In the genomic region with DNA sequence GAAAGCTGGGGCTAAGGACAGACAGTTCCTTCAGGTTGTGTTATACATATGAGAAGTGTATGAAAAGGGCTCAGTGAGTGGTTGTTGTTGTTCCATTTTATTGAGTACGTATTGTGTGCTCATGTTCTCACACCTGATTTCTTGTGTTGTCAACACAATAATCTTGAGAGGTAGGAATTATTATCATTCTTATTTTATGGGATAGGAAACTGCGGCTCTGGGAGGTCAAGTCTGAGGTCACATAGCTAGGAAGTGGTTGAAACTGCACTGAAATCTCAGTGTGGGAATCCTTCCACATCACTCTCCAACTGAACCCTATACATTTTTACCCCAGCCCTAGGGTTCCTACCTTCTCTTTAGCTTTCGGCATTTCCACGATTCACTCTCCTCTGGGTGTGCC, we compare ENCODE assay signal across 18 cellular contexts.
A peak's percentile ranks its signal among the peaks of the same experiment; 100 is the strongest.
DNase-seq lines count a peak whose midpoint lies in the region; ATAC-seq lines count a peak whose summit lies in the region.
"Had no signal": no experiment of that assay in that cellular context is flagged by ENCODE, and none has a peak within 500 bp of the region (broad histone marks: within the 10 kb centered on the region; RNA-seq: fewer than 3 reads in every experiment).

No MANE protein-coding gene starts in this region.

- no peaks in the 10 kb centered on the region for H3K9me3 ChIP-seq in CD4-positive, CD25-positive, alpha-beta regulatory T cell (ENCODE audit: control insufficient read depth in 2 of 2, low read length in 2 of 2)
- H3K9me3 ChIP-seq in naive thymus-derived CD4-positive, alpha-beta T cell (ENCODE audit: control insufficient read depth in 2 of 3, low read length in 3 of 3): no peaks in the 10 kb centered on the region
- peaks cover 6% of the 10 kb centered on the region for H3K9me3 ChIP-seq in trophoblast cell (ENCODE audit: insufficient read depth, low read depth, low read length)
- H3K9me3 ChIP-seq: esophagus muscularis mucosa, Peyer's patch, thyroid gland had no signal

- no peak for ATAC-seq in CD4-positive, CD25-positive, alpha-beta regulatory T cell (ENCODE audit: low read depth in 2 of 2)
- no peak for ATAC-seq in naive thymus-derived CD4-positive, alpha-beta T cell

- H2BK12ac ChIP-seq in trophoblast cell (ENCODE audit: low read length): no peak overlapping the region

- no peak overlapping the region for H3K4me3 ChIP-seq in CD4-positive, CD25-positive, alpha-beta regulatory T cell (ENCODE audit: low read depth, low read length)
- H3K4me3 ChIP-seq in naive thymus-derived CD4-positive, alpha-beta T cell (ENCODE audit: low read length): no peak overlapping the region
- no peak overlapping the region for H3K4me3 ChIP-seq in trophoblast cell (ENCODE audit: low read depth, low read length)
- H3K4me3 ChIP-seq: esophagus muscularis mucosa, Peyer's patch, SK-N-MC, thyroid gland had no signal

- no peak overlapping the region for H2AK5ac ChIP-seq in trophoblast cell (ENCODE audit: low read length)

- no peak overlapping the region for H2BK5ac ChIP-seq in trophoblast cell (ENCODE audit: low read depth, low read length, poor library complexity)

- H3K4me1 ChIP-seq in CD4-positive, CD25-positive, alpha-beta regulatory T cell (ENCODE audit: control insufficient read depth, insufficient read depth, low read length, poor library complexity, severe bottlenecking): peaks cover 28% of the 10 kb centered on the region
- H3K4me1 ChIP-seq in naive thymus-derived CD4-positive, alpha-beta T cell (ENCODE audit: control insufficient read depth in 2 of 2, insufficient read depth in 2 of 2, low read length in 2 of 2): peaks cover 31 to 36% of the 10 kb centered on the region in 2 donors
- peaks cover 2 to 5% of the 10 kb centered on the region in 2 experiments for H3K4me1 ChIP-seq in trophoblast cell (ENCODE audit: control insufficient read depth in 1 of 2, insufficient read depth in 2 of 2, low read length in 2 of 2)

- no peaks in the 10 kb centered on the region for H3K27me3 Mint-ChIP-seq in CD4-positive, CD25-positive, alpha-beta regulatory T cell
- H3K27me3 Mint-ChIP-seq in activated T-helper 1 cell treated with anti-CD3 and anti-CD28 coated beads, Interleukin-12 subunit alpha, Interleukin-12 subunit beta, Interleukin-2, Interleukin-4 antibody, amounts not matched to agents 30 ng/mL and 10 ng/mL and 1 ng/mL, durations not matched to agents 14 hours and 24 hours and 36 hours (ENCODE audit: insufficient read depth): no peaks in the 10 kb centered on the region
- H3K27me3 Mint-ChIP-seq in naive thymus-derived CD4-positive, alpha-beta T cell: no peaks in the 10 kb centered on the region

- intact Hi-C loops in activated T-helper 1 cell treated with anti-CD3 and anti-CD28 coated beads, Interleukin-12 subunit alpha, Interleukin-12 subunit beta, Interleukin-2, Interleukin-4 antibody, amounts not matched to agents 30 ng/mL and 10 ng/mL and 1 ng/mL, durations not matched to agents 14 hours and 24 hours and 36 hours (cut with micrococcal nuclease): no loop called here
- intact Hi-C loops in naive thymus-derived CD4-positive, alpha-beta T cell (cut with micrococcal nuclease): no loop called here

- no peaks in the 10 kb centered on the region for H3K9me3 Mint-ChIP-seq in CD4-positive, CD25-positive, alpha-beta regulatory T cell
- H3K9me3 Mint-ChIP-seq in activated T-helper 1 cell treated with anti-CD3 and anti-CD28 coated beads, Interleukin-12 subunit alpha, Interleukin-12 subunit beta, Interleukin-2, Interleukin-4 antibody, amounts not matched to agents 30 ng/mL and 10 ng/mL and 1 ng/mL, durations not matched to agents 14 hours and 24 hours and 36 hours: no peaks in the 10 kb centered on the region
- peaks cover 0 to 2% (median 0%) of the 10 kb centered on the region in 11 donors for H3K9me3 Mint-ChIP-seq in naive thymus-derived CD4-positive, alpha-beta T cell
- H3K9me3 Mint-ChIP-seq: H9 had no signal

- H3K4me2 ChIP-seq in trophoblast cell (ENCODE audit: low read length): no peak overlapping the region

- WGBS in trophoblast cell (ENCODE audit: extremely low coverage, insufficient coverage, insufficient read length): no CpG with 5 or more reads among the region's 4 CpGs

- no peak overlapping the region for H3K9ac ChIP-seq in trophoblast cell (ENCODE audit: low read length)

- H4K8ac ChIP-seq in trophoblast cell (ENCODE audit: low read depth, low read length): no peak overlapping the region

- no peak overlapping the region for H4K91ac ChIP-seq in trophoblast cell (ENCODE audit: low read depth, low read length)

- H3K4me1 Mint-ChIP-seq in CD4-positive, CD25-positive, alpha-beta regulatory T cell: peaks cover 21 to 51% (median 40%) of the 10 kb centered on the region in 4 donors
- H3K4me1 Mint-ChIP-seq in activated T-helper 1 cell treated with anti-CD3 and anti-CD28 coated beads, Interleukin-12 subunit alpha, Interleukin-12 subunit beta, Interleukin-2, Interleukin-4 antibody, amounts not matched to agents 30 ng/mL and 10 ng/mL and 1 ng/mL, durations not matched to agents 14 hours and 24 hours and 36 hours (ENCODE audit: low read depth): peaks cover 49% of the 10 kb centered on the region
- H3K4me1 Mint-ChIP-seq in naive thymus-derived CD4-positive, alpha-beta T cell: peaks cover 31 to 54% (median 47%) of the 10 kb centered on the region in 7 donors

- H3K27ac ChIP-seq in CD4-positive, CD25-positive, alpha-beta regulatory T cell (ENCODE audit: insufficient read depth, low read length, poor library complexity, severe bottlenecking): no peak overlapping the region
- no peak overlapping the region for H3K27ac ChIP-seq in naive thymus-derived CD4-positive, alpha-beta T cell (ENCODE audit: low read depth, low read length)
- H3K27ac ChIP-seq in trophoblast cell (ENCODE audit: low read depth, low read length): no peak overlapping the region
- H3K27ac ChIP-seq: esophagus muscularis mucosa, SK-N-MC, thyroid gland had no signal

- H3K27ac Mint-ChIP-seq in CD4-positive, CD25-positive, alpha-beta regulatory T cell: peak overlapping the region; percentile 57 to 92 (median 87)
- H3K27ac Mint-ChIP-seq in activated T-helper 1 cell treated with anti-CD3 and anti-CD28 coated beads, Interleukin-12 subunit alpha, Interleukin-12 subunit beta, Interleukin-2, Interleukin-4 antibody, amounts not matched to agents 30 ng/mL and 10 ng/mL and 1 ng/mL, durations not matched to agents 14 hours and 24 hours and 36 hours: peak overlapping the region; percentile 19
- H3K27ac Mint-ChIP-seq in naive thymus-derived CD4-positive, alpha-beta T cell: peak overlapping the region; percentile 7 to 95 (median 81)

- H4K12ac ChIP-seq in trophoblast cell (ENCODE audit: low read depth, low read length): no peak overlapping the region

- H3K36me3 Mint-ChIP-seq in CD4-positive, CD25-positive, alpha-beta regulatory T cell: peaks cover 4% of the 10 kb centered on the region
- peaks cover 2% of the 10 kb centered on the region for H3K36me3 Mint-ChIP-seq in activated T-helper 1 cell treated with anti-CD3 and anti-CD28 coated beads, Interleukin-12 subunit alpha, Interleukin-12 subunit beta, Interleukin-2, Interleukin-4 antibody, amounts not matched to agents 30 ng/mL and 10 ng/mL and 1 ng/mL, durations not matched to agents 14 hours and 24 hours and 36 hours (ENCODE audit: low read depth)
- H3K36me3 Mint-ChIP-seq in naive thymus-derived CD4-positive, alpha-beta T cell: peaks cover 0 to 14% (median 0%) of the 10 kb centered on the region in 5 donors

- H3K18ac ChIP-seq in trophoblast cell (ENCODE audit: low read length): no peak overlapping the region

- H3K79me2 ChIP-seq in trophoblast cell (ENCODE audit: control insufficient read depth, insufficient read depth, low read length, poor library complexity): no peaks in the 10 kb centered on the region

- no peak overlapping the region for H2BK120ac ChIP-seq in trophoblast cell (ENCODE audit: insufficient read depth, low read length, poor library complexity)

- CTCF ChIA-PET in naive thymus-derived CD4-positive, alpha-beta T cell (lab: Charles Lee): no interaction called here

- POLR2A ChIA-PET in naive thymus-derived CD4-positive, alpha-beta T cell (lab: Charles Lee): interaction anchor here (0.6 to 1.2 kb wide), 3 partner anchors 13 to 119 kb away, joined by 3 to 5 read pairs (median 4); no protein-coding TSS in a partner anchor

- no peak for DNase-seq in CD4-positive, CD25-positive, alpha-beta regulatory T cell
- peak; percentile 17 for DNase-seq in EL
- no peak for DNase-seq in activated T-helper 1 cell treated with anti-CD3 and anti-CD28 coated beads, Interleukin-12 subunit alpha, Interleukin-12 subunit beta, Interleukin-2, Interleukin-4 antibody, amounts not matched to agents 30 ng/mL and 10 ng/mL and 1 ng/mL, durations not matched to agents 14 hours and 24 hours and 36 hours (ENCODE audit: low spot score)
- DNase-seq in naive thymus-derived CD4-positive, alpha-beta T cell: no peak
- DNase-seq in KBM-7: no peak
- DNase-seq in NCI-H1930 (lab: John Stamatoyannopoulos, UW): no peak
- DNase-seq in trophoblast cell: no peak
- DNase-seq: DMS153, glutamatergic neuron, H9, Karpas-422, NCI-H1417, NCI-H2171, NCI-H82, thyroid gland had no signal

- H3K4ac ChIP-seq in trophoblast cell (ENCODE audit: low read depth, low read length): no peak overlapping the region

- H3K27me3 ChIP-seq in CD4-positive, CD25-positive, alpha-beta regulatory T cell (ENCODE audit: control insufficient read depth, insufficient read depth, low read length): no peaks in the 10 kb centered on the region
- no peaks in the 10 kb centered on the region for H3K27me3 ChIP-seq in naive thymus-derived CD4-positive, alpha-beta T cell (ENCODE audit: control insufficient read depth in 2 of 2, insufficient read depth in 2 of 2, low read length in 2 of 2)
- H3K27me3 ChIP-seq in trophoblast cell (ENCODE audit: insufficient read depth, low read length): no peaks in the 10 kb centered on the region
- H3K27me3 ChIP-seq: esophagus muscularis mucosa, Peyer's patch, thyroid gland had no signal

- H3K14ac ChIP-seq in trophoblast cell (ENCODE audit: low read length): no peak overlapping the region

- H3K4me3 Mint-ChIP-seq in CD4-positive, CD25-positive, alpha-beta regulatory T cell: peak overlapping the region in 1 of 4 donors; percentile 43
- H3K4me3 Mint-ChIP-seq in activated T-helper 1 cell treated with anti-CD3 and anti-CD28 coated beads, Interleukin-12 subunit alpha, Interleukin-12 subunit beta, Interleukin-2, Interleukin-4 antibody, amounts not matched to agents 30 ng/mL and 10 ng/mL and 1 ng/mL, durations not matched to agents 14 hours and 24 hours and 36 hours: no peak overlapping the region
- no peak overlapping the region for H3K4me3 Mint-ChIP-seq in naive thymus-derived CD4-positive, alpha-beta T cell
- H3K4me3 Mint-ChIP-seq: H9 had no signal

- peaks cover 3% of the 10 kb centered on the region for H3K79me1 ChIP-seq in trophoblast cell (ENCODE audit: low read length)

- in situ Hi-C loops in KBM-7 (cut with MboI; ENCODE audit: low pct_unique_long_range_greater_than_20kb, low sequenced_read_pairs): no loop called here

- H3K36me3 ChIP-seq in CD4-positive, CD25-positive, alpha-beta regulatory T cell (ENCODE audit: control insufficient read depth, insufficient read depth, low read length): no peaks in the 10 kb centered on the region
- H3K36me3 ChIP-seq in naive thymus-derived CD4-positive, alpha-beta T cell (ENCODE audit: control insufficient read depth in 2 of 3, insufficient read depth in 3 of 3, low read length in 3 of 3): no peaks in the 10 kb centered on the region
- no peaks in the 10 kb centered on the region for H3K36me3 ChIP-seq in trophoblast cell (ENCODE audit: control insufficient read depth in 1 of 2, insufficient read depth in 2 of 2, low read length in 2 of 2)
- H3K36me3 ChIP-seq: esophagus muscularis mucosa, Peyer's patch, thyroid gland had no signal

- H3K23ac ChIP-seq in trophoblast cell (ENCODE audit: low read length): no peak overlapping the region

- no peak overlapping the region for H2AFZ ChIP-seq in trophoblast cell (ENCODE audit: insufficient read depth, low read length, poor library complexity)

Comparison
In these comparisons a context has a peak if more than half of its experiments do, and no peak if none do; other contexts are left out.
1. H3K27ac Mint-ChIP-seq: peak in every context shown above with its lines; median percentile 87 in CD4-positive, CD25-positive, alpha-beta regulatory T cell; 81 in naive thymus-derived CD4-positive, alpha-beta T cell; 19 in activated T-helper 1 cell treated with anti-CD3 and anti-CD28 coated beads, Interleukin-12 subunit alpha, Interleukin-12 subunit beta, Interleukin-2, Interleukin-4 antibody, amounts not matched to agents 30 ng/mL and 10 ng/mL and 1 ng/mL, durations not matched to agents 14 hours and 24 hours and 36 hours.